8 cellular contexts compared by ENCODE assay signal in genomic region chr15:92848852-92849598, GRCh38. TPM values are rescaled to one million over a fixed set of nuclear protein-coding genes. Genes with fewer than 3 reads are reported as not detected.
A peak's percentile ranks its signal among the peaks of the same experiment; 100 is the strongest.
DNase-seq lines count a peak whose midpoint lies in the region; ATAC-seq lines count a peak whose summit lies in the region.

No MANE protein-coding gene starts in this region.

- no peaks in the 10 kb centered on the region for H3K27me3 Mint-ChIP-seq in naive thymus-derived CD8-positive, alpha-beta T cell

- POLR2A ChIA-PET in naive thymus-derived CD8-positive, alpha-beta T cell (lab: Charles Lee): interaction anchor here (0.6 to 15.0 kb wide), 22 partner anchors 9 to 72 kb away, joined by 3 to 202 read pairs (median 4); partner anchors contain the start of gene CHD2

- DNase-seq in activated CD4-positive, CD25-positive, alpha-beta regulatory T cell treated with anti-CD3 and anti-CD28 coated beads, Interleukin-2, amount 50 U/mL, for 16 hours (ENCODE audit: low read depth, low spot score): peak; percentile 2
- no peak for DNase-seq in activated CD4-positive, CD25-positive, alpha-beta regulatory T cell treated with anti-CD3 and anti-CD28 coated beads, Interleukin-2, amount 50 U/mL, for 72 hours
- DNase-seq in activated T-cell treated with anti-CD3 and anti-CD28 coated beads for 24 hours (ENCODE audit: low read depth) (peak; percentile 32), putamen (ENCODE audit: low spot score) (no peak), occipital lobe (lab: John Stamatoyannopoulos, UW) (no peak), DMS153 (lab: John Stamatoyannopoulos, UW) (no peak)
- peak in 8 of 10 donors; percentile 17 to 71 (median 43) for DNase-seq in naive thymus-derived CD8-positive, alpha-beta T cell

- ATAC-seq in HG03469 (IDR thresholded peaks at IDR 0.05; ENCODE audit: unreplicated experiment): peak; percentile 70
- peak; percentile 88 to 92 for ATAC-seq in naive thymus-derived CD8-positive, alpha-beta T cell

- no peaks in the 10 kb centered on the region for H3K9me3 Mint-ChIP-seq in naive thymus-derived CD8-positive, alpha-beta T cell

- no peaks in the 10 kb centered on the region for H3K36me3 Mint-ChIP-seq in naive thymus-derived CD8-positive, alpha-beta T cell

- peak overlapping the region; percentile 68 to 100 (median 92) for H3K27ac Mint-ChIP-seq in naive thymus-derived CD8-positive, alpha-beta T cell

- H3K4me3 Mint-ChIP-seq in naive thymus-derived CD8-positive, alpha-beta T cell: peak overlapping the region; percentile 48 to 76 (median 64)

- peaks cover 25 to 76% (median 70%) of the 10 kb centered on the region in 4 donors for H3K4me1 Mint-ChIP-seq in naive thymus-derived CD8-positive, alpha-beta T cell

RNA-seq across cellular contexts. Expression of gene CHD2, which starts 51.1 kb away (rescaled TPM):
- total RNA-seq in naive thymus-derived CD8-positive, alpha-beta T cell: 100 to 1,000 TPM; 415 to 427 TPM
- polyA plus RNA-seq in naive thymus-derived CD8-positive, alpha-beta T cell: 100 to 1,000 TPM in 1 of 3 donors, 10 to 100 TPM in 2; 53.1 to 101 (median 68.1) TPM
- 165 TPM for total RNA-seq in occipital lobe

Comparison
In these comparisons a context has a peak if more than half of its experiments do, and no peak if none do; other contexts are left out.
1. DNase-seq: peak in activated CD4-positive, CD25-positive, alpha-beta regulatory T cell treated with anti-CD3 and anti-CD28 coated beads, Interleukin-2, amount 50 U/mL, for 16 hours (single experiment), activated T-cell treated with anti-CD3 and anti-CD28 coated beads for 24 hours (single experiment) and naive thymus-derived CD8-positive, alpha-beta T cell (8 of 10); none in activated CD4-positive, CD25-positive, alpha-beta regulatory T cell treated with anti-CD3 and anti-CD28 coated beads, Interleukin-2, amount 50 U/mL, for 72 hours (single experiment), putamen (single experiment), occipital lobe (single experiment) and DMS153 (single experiment).